In the genomic region with DNA sequence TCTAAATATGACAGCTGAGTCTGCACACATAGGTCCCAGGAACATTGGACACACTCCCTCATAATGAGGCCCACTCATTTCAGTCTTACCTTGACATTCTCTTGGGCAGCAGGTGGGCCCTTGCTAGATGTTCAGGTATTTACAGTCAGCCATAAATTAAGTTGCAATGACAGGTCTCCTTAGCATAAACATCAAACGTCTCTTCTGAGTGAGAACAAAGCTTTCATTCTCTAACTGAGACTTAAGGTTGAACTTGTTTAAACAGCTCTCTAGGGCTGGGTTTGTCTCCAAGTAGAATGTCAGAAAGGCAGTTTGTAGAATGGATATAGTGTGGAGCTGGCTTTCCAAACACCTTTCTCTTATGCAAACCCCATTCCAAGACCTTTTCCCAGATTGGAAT, we compare ENCODE assay signal across 15 cellular contexts. TPM values are rescaled to one million over a fixed set of nuclear protein-coding genes. Genes with fewer than 3 reads are reported as not detected.
DNase-seq lines count a peak whose midpoint lies in the region; ATAC-seq and TF ChIP-seq lines count a peak whose summit lies in the region.
"Had no signal": no experiment of that assay in that cellular context is flagged by ENCODE, and none has a peak within 500 bp of the region (broad histone marks: within the 10 kb centered on the region; RNA-seq: fewer than 3 reads in every experiment).

No MANE protein-coding gene starts in this region.

- H3K4me1 Mint-ChIP-seq in activated CD4-positive, alpha-beta T cell treated with anti-CD3 and anti-CD28 coated beads for 36 hours = peaks cover 31% of the 10 kb centered on the region
- H3K4me1 Mint-ChIP-seq in type B pancreatic cell (ENCODE audit: unreplicated experiment) = peaks cover 35% of the 10 kb centered on the region
- H3K4me1 Mint-ChIP-seq: activated B cell treated with CpG ODN at 0.5 μM for 24 hours, memory B cell had no signal

- in situ Hi-C loops in SK-MEL-5 (cut with HindIII; ENCODE audit: low pct_unique_long_range_greater_than_20kb, low sequenced_read_pairs) = no loop called here

- H3K4me3 Mint-ChIP-seq in activated CD4-positive, alpha-beta T cell treated with anti-CD3 and anti-CD28 coated beads for 36 hours = no peak overlapping the region
- H3K4me3 Mint-ChIP-seq in type B pancreatic cell = peak overlapping the region; percentile 3
- H3K4me3 Mint-ChIP-seq: activated B cell treated with CpG ODN at 0.5 μM for 24 hours, memory B cell had no signal

- ATAC-seq in activated CD4-positive, alpha-beta T cell treated with anti-CD3 and anti-CD28 coated beads for 36 hours = peak; percentile 64
- ATAC-seq in GM18909 (IDR thresholded peaks at IDR 0.05; ENCODE audit: poor library complexity, unreplicated experiment) = no peak
- ATAC-seq: stimulated activated naive CD8-positive, alpha-beta T cell treated with anti-CD3 and anti-CD28 coated beads, Interleukin-15, Interleukin-2, amounts not matched to agents 100 U/mL and 50 U/mL, for 24 hours had no signal

- no peaks in the 10 kb centered on the region for H3K27me3 Mint-ChIP-seq in activated CD4-positive, alpha-beta T cell treated with anti-CD3 and anti-CD28 coated beads for 36 hours
- no peaks in the 10 kb centered on the region for H3K27me3 Mint-ChIP-seq in type B pancreatic cell
- H3K27me3 Mint-ChIP-seq: activated B cell treated with CpG ODN at 0.5 μM for 24 hours, memory B cell had no signal

- intact Hi-C loops in activated CD4-positive, alpha-beta T cell treated with anti-CD3 and anti-CD28 coated beads for 36 hours (cut with DNase I, micrococcal nuclease) = loop anchor here in 1 of 2 experiments (1.0 kb wide), 1 partner anchor 9 kb away; no protein-coding TSS in a partner anchor

- TF ChIP-seq CTCF in type B pancreatic cell (conservative IDR thresholded peaks at IDR 0.05) = no peak

- DNase-seq in activated CD4-positive, alpha-beta T cell treated with anti-CD3 and anti-CD28 coated beads for 36 hours = no peak
- no peak for DNase-seq in activated CD4-positive, alpha-beta T cell treated with anti-CD3 and anti-CD28 coated beads, Interleukin-2, amount 50 U/mL, for 4 hours
- DNase-seq in SK-MEL-5 (ENCODE audit: low read depth, low spot score) (peak; percentile 66), islet precursor cell (peak; percentile 76), type B pancreatic cell (ENCODE audit: extremely low spot score, unreplicated experiment) (no peak), D341Med (ENCODE audit: low spot score) (no peak)
- no peak for DNase-seq in effector CD8-positive, alpha-beta T cell (lab: John Stamatoyannopoulos, UW)
- DNase-seq: activated B cell treated with CpG ODN at 0.5 μM for 24 hours; activated CD8-positive, alpha-beta memory T cell treated with anti-CD3 and anti-CD28 coated beads, Interleukin-2, amount 50 U/mL, for 48 hours; HCEC 1CT; NCI-H2171 treated with DMSO at 0.1 percent for 48 hours; nucleus accumbens; stimulated activated naive CD8-positive, alpha-beta T cell treated with anti-CD3 and anti-CD28 coated beads, Interleukin-15, Interleukin-2, amounts not matched to agents 100 U/mL and 50 U/mL, for 24 hours had no signal

- CTCF ChIA-PET in activated CD4-positive, alpha-beta T cell treated with anti-CD3 and anti-CD28 coated beads for 36 hours (lab: Charles Lee) = interaction anchor here (0.5 to 5.9 kb wide), 9 partner anchors 10 to 87 kb away, joined by 3 to 32 read pairs (median 4); no protein-coding TSS in a partner anchor

- peaks cover 19% of the 10 kb centered on the region for H3K36me3 Mint-ChIP-seq in activated CD4-positive, alpha-beta T cell treated with anti-CD3 and anti-CD28 coated beads for 36 hours (ENCODE audit: low read depth)
- H3K36me3 Mint-ChIP-seq in type B pancreatic cell = peaks cover 30% of the 10 kb centered on the region

- H3K9me3 Mint-ChIP-seq in activated CD4-positive, alpha-beta T cell treated with anti-CD3 and anti-CD28 coated beads for 36 hours (ENCODE audit: low read depth) = no peaks in the 10 kb centered on the region
- H3K9me3 Mint-ChIP-seq in type B pancreatic cell = peaks cover 9% of the 10 kb centered on the region
- H3K9me3 Mint-ChIP-seq: activated B cell treated with CpG ODN at 0.5 μM for 24 hours, memory B cell had no signal

- no peak overlapping the region for H3K27ac Mint-ChIP-seq in activated CD4-positive, alpha-beta T cell treated with anti-CD3 and anti-CD28 coated beads for 36 hours
- peak overlapping the region; percentile 57 for H3K27ac Mint-ChIP-seq in type B pancreatic cell
- H3K27ac Mint-ChIP-seq: activated B cell treated with CpG ODN at 0.5 μM for 24 hours, memory B cell had no signal

- POLR2A ChIA-PET in activated CD4-positive, alpha-beta T cell treated with anti-CD3 and anti-CD28 coated beads for 36 hours (lab: Charles Lee) = interaction anchor here (0.6 kb wide), 1 partner anchor 1742 kb away, joined by 3 read pairs; no protein-coding TSS in a partner anchor

RNA-seq across cellular contexts. Expression of gene ACVR1B, which starts 10.3 kb away (rescaled TPM):
- total RNA-seq in activated CD4-positive, alpha-beta T cell treated with anti-CD3 and anti-CD28 coated beads for 36 hours = 10 to 100 TPM; 10.1 to 12.7 TPM
- total RNA-seq in SK-MEL-5 (2014; rRNA removed; shearing (Covaris generic)) = 6.3 and 6.4 TPM in 2 replicates
- polyA plus RNA-seq in SK-MEL-5 (2015; cell fraction: cytosol; rRNA removed) = 16.3 and 22.0 TPM in 2 replicates
- polyA plus RNA-seq in SK-MEL-5 (2015; cell fraction: nucleus; rRNA removed) = 5.7 and 6.5 TPM in 2 replicates
- total RNA-seq in type B pancreatic cell (ENCODE audit: low replicate concordance) = 36.0 and 36.1 TPM in 2 replicates

RNA-seq across cellular contexts. Expression of gene TAMALIN, which starts 44.9 kb away (rescaled TPM):
- 10 to 100 TPM in 1 of 2 experiments, 1 to 10 TPM in 1; 6.4 to 11.5 TPM for total RNA-seq in activated CD4-positive, alpha-beta T cell treated with anti-CD3 and anti-CD28 coated beads for 36 hours
- total RNA-seq in SK-MEL-5 (2014; rRNA removed; shearing (Covaris generic)) = 25.5 and 26.7 TPM in 2 replicates
- polyA plus RNA-seq in SK-MEL-5 (2015; cell fraction: cytosol; rRNA removed) = 16.7 and 18.1 TPM in 2 replicates
- 22.3 and 27.8 TPM in 2 replicates for polyA plus RNA-seq in SK-MEL-5 (2015; cell fraction: nucleus; rRNA removed)
- 4.2 and 16.5 TPM in 2 replicates for total RNA-seq in type B pancreatic cell (ENCODE audit: low replicate concordance)

RNA-seq across cellular contexts. Expression of gene ACVRL1, which starts 54.5 kb away (rescaled TPM):
- not detected for total RNA-seq in activated CD4-positive, alpha-beta T cell treated with anti-CD3 and anti-CD28 coated beads for 36 hours
- total RNA-seq in SK-MEL-5 (2014; rRNA removed; shearing (Covaris generic)) = 0.05 TPM in 1 of 2 replicates, not detected in the other
- polyA plus RNA-seq in SK-MEL-5 (2015; cell fraction: cytosol; rRNA removed) = 0.10 TPM in 1 of 2 replicates, not detected in the other
- polyA plus RNA-seq in SK-MEL-5 (2015; cell fraction: nucleus; rRNA removed) = 0.09 TPM in 1 of 2 replicates, not detected in the other
- 0.46 and 0.95 TPM in 2 replicates for total RNA-seq in type B pancreatic cell (ENCODE audit: low replicate concordance)
- total RNA-seq: activated B cell treated with CpG ODN at 0.5 μM for 24 hours had no signal

Comparison
In these comparisons a context has a peak if more than half of its experiments do, and no peak if none do; other contexts are left out.
1. DNase-seq: peak in SK-MEL-5 (single experiment) and islet precursor cell (single experiment); none in activated CD4-positive, alpha-beta T cell treated with anti-CD3 and anti-CD28 coated beads for 36 hours (single experiment), activated CD4-positive, alpha-beta T cell treated with anti-CD3 and anti-CD28 coated beads, Interleukin-2, amount 50 U/mL, for 4 hours (0 of 2), type B pancreatic cell (single experiment), D341Med (single experiment) and effector CD8-positive, alpha-beta T cell (single experiment).